8 cellular contexts compared by ENCODE assay signal in the genomic region with DNA sequence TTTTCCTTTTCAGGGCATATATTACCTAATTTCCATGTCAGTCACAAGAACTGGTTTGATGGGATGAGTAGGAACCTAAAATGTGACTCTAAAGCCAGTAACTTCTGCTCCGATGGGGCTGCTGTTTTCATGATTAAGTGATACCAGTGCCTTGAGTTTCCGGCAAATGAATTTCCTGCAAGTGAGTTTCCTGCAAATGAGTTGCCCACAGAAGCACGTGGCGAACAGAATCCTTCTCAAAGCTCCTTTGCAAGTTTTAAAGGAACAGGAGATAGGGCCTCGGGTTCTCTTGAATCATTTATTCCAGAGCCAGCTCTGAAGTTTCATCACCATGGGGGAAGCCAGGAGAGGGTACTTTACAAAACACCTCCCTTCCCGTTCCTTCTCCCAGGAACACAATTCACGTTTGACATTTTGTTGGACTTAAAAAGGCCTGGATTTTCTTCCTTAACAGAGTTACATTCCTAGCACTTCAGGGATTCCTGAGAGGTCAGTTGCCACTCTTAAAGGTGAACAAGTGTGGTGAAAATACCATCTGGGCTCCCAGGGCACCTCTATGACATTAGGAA. TPM values are rescaled to one million over a fixed set of nuclear protein-coding genes. Genes with fewer than 3 reads are reported as not detected.
DNase-seq lines count a peak whose midpoint lies in the region; ATAC-seq, FAIRE-seq and TF ChIP-seq lines count a peak whose summit lies in the region.

No MANE protein-coding gene starts in this region.

- peaks cover 40% of the 10 kb centered on the region for H3K4me1 Mint-ChIP-seq in activated CD8-positive, alpha-beta memory T cell treated with anti-CD3 and anti-CD28 coated beads, Interleukin-2, amount 10 ng/mL, durations not matched to agents 7 days and 5 days
- H3K4me1 Mint-ChIP-seq in activated naive CD4-positive, alpha-beta T cell treated with anti-CD3 and anti-CD28 coated beads, Interleukin-2, amount 50 U/mL, for 24 hours, result peaks cover 54% of the 10 kb centered on the region

- peaks cover 13 to 26% of the 10 kb centered on the region in 2 donors for H3K4me1 ChIP-seq in kidney (ENCODE audit: control insufficient read depth in 1 of 2, insufficient read depth in 1 of 2, low read depth in 1 of 2, low read length in 2 of 2)
- peaks cover 19 to 44% (median 38%) of the 10 kb centered on the region in 4 donors for H3K4me1 ChIP-seq in stomach

- CTCF ChIA-PET in activated CD8-positive, alpha-beta memory T cell treated with anti-CD3 and anti-CD28 coated beads, Interleukin-2, amount 10 ng/mL, durations not matched to agents 7 days and 5 days (lab: Charles Lee), result interaction anchor here (1.5 to 3.2 kb wide), 5 partner anchors 15 to 135 kb away, joined by 5 to 26 read pairs (median 11); partner anchors contain the start of genes ARPC3, FAM216A and GPN3

- H3K36me3 ChIP-seq in kidney (ENCODE audit: control insufficient read depth in 1 of 2, insufficient read depth in 2 of 2, low read length in 2 of 2) (no peaks in the 10 kb centered on the region), stomach (no peaks in the 10 kb centered on the region)

- 14 to 25% (median 20%) methylated on average over 7 of the region's 7 CpGs for WGBS in stomach, 5 donors

- H3K9me3 Mint-ChIP-seq in activated CD8-positive, alpha-beta memory T cell treated with anti-CD3 and anti-CD28 coated beads, Interleukin-2, amount 10 ng/mL, durations not matched to agents 7 days and 5 days (ENCODE audit: low read depth), result no peaks in the 10 kb centered on the region
- no peaks in the 10 kb centered on the region for H3K9me3 Mint-ChIP-seq in activated naive CD4-positive, alpha-beta T cell treated with anti-CD3 and anti-CD28 coated beads, Interleukin-2, amount 50 U/mL, for 24 hours

- FAIRE-seq in kidney (lab: Jason Lieb, UNC), result no peak

- H3K27ac ChIP-seq in kidney (ENCODE audit: low read depth in 2 of 2, low read length in 2 of 2), result peak overlapping the region; percentile 12 to 79
- peak overlapping the region; percentile 1 to 99 (median 96) for H3K27ac ChIP-seq in stomach

- TF ChIP-seq POLR2A in stomach (IDR thresholded peaks at IDR 0.05), result no peak

- H3K9ac ChIP-seq in kidney (ENCODE audit: low read length in 2 of 2), result peak overlapping the region in 1 of 2 donors; percentile 30

- no peak overlapping the region for H3K4me3 ChIP-seq in kidney (ENCODE audit: low read length in 2 of 2)
- H3K4me3 ChIP-seq in stomach, result no peak overlapping the region

- intact Hi-C loops in kidney (cut with DNase I) (no loop called here), stomach (cut with DNase I; ENCODE audit: low total_unique reads) (no loop called here)

- no peaks in the 10 kb centered on the region for H3K27me3 ChIP-seq in stomach

- peaks cover 9% of the 10 kb centered on the region for H3K36me3 Mint-ChIP-seq in activated CD8-positive, alpha-beta memory T cell treated with anti-CD3 and anti-CD28 coated beads, Interleukin-2, amount 10 ng/mL, durations not matched to agents 7 days and 5 days
- H3K36me3 Mint-ChIP-seq in activated naive CD4-positive, alpha-beta T cell treated with anti-CD3 and anti-CD28 coated beads, Interleukin-2, amount 50 U/mL, for 24 hours, result peaks cover 8% of the 10 kb centered on the region

- no peaks in the 10 kb centered on the region for H3K9me3 ChIP-seq in kidney (ENCODE audit: control insufficient read depth in 1 of 2, low read length in 2 of 2)
- H3K9me3 ChIP-seq in stomach, result no peaks in the 10 kb centered on the region

- peak; percentile 57 for DNase-seq in activated CD8-positive, alpha-beta memory T cell treated with anti-CD3 and anti-CD28 coated beads, Interleukin-2, amount 10 ng/mL, durations not matched to agents 7 days and 5 days
- no peak for DNase-seq in activated CD8-positive, alpha-beta memory T cell treated with anti-CD3 and anti-CD28 coated beads, Interleukin-2, amount 50 U/mL, for 48 hours
- DNase-seq in kidney (no peak), stomach (no peak), NCI-H345 treated with DMSO at 0.1 percent for 48 hours (lab: John Stamatoyannopoulos, UW; ENCODE audit: unreplicated experiment) (no peak), cerebellum (ENCODE audit: low spot score) (no peak)

- TF ChIP-seq CTCF in kidney (IDR thresholded peaks at IDR 0.05; ENCODE audit: borderline replicate concordance, extremely low read depth, insufficient read depth), result no peak
- no peak for TF ChIP-seq CTCF in stomach (IDR thresholded peaks at IDR 0.05)

- no peak for ATAC-seq in activated CD8-positive, alpha-beta memory T cell treated with anti-CD3 and anti-CD28 coated beads, Interleukin-2, amount 10 ng/mL, durations not matched to agents 7 days and 5 days
- no peak for ATAC-seq in HG03520 (IDR thresholded peaks at IDR 0.05; ENCODE audit: unreplicated experiment)

- peak overlapping the region; percentile 81 for H3K27ac Mint-ChIP-seq in activated CD8-positive, alpha-beta memory T cell treated with anti-CD3 and anti-CD28 coated beads, Interleukin-2, amount 10 ng/mL, durations not matched to agents 7 days and 5 days
- peak overlapping the region; percentile 99 for H3K27ac Mint-ChIP-seq in activated naive CD4-positive, alpha-beta T cell treated with anti-CD3 and anti-CD28 coated beads, Interleukin-2, amount 50 U/mL, for 24 hours

- TF ChIP-seq EP300 in stomach (IDR thresholded peaks at IDR 0.05), result no peak

- peak overlapping the region; percentile 25 for H3K4me3 Mint-ChIP-seq in activated CD8-positive, alpha-beta memory T cell treated with anti-CD3 and anti-CD28 coated beads, Interleukin-2, amount 10 ng/mL, durations not matched to agents 7 days and 5 days
- H3K4me3 Mint-ChIP-seq in activated naive CD4-positive, alpha-beta T cell treated with anti-CD3 and anti-CD28 coated beads, Interleukin-2, amount 50 U/mL, for 24 hours, result peak overlapping the region; percentile 90

- H3K27me3 Mint-ChIP-seq in activated CD8-positive, alpha-beta memory T cell treated with anti-CD3 and anti-CD28 coated beads, Interleukin-2, amount 10 ng/mL, durations not matched to agents 7 days and 5 days, result no peaks in the 10 kb centered on the region
- H3K27me3 Mint-ChIP-seq in activated naive CD4-positive, alpha-beta T cell treated with anti-CD3 and anti-CD28 coated beads, Interleukin-2, amount 50 U/mL, for 24 hours, result no peaks in the 10 kb centered on the region

RNA-seq across cellular contexts. Expression of gene PPTC7, which starts 2.2 kb away (rescaled TPM):
- total RNA-seq in activated CD8-positive, alpha-beta memory T cell treated with anti-CD3 and anti-CD28 coated beads, Interleukin-2, amount 10 ng/mL, durations not matched to agents 7 days and 5 days, result 10 to 100 TPM; 23.2 to 32.9 TPM
- total RNA-seq in kidney (27.9 TPM), stomach (10 to 100 TPM; 14.6 to 46.4 (median 31.0) TPM), cerebellum (11.8 TPM)
- polyA plus RNA-seq in kidney (ENCODE audit: insufficient read depth, low read depth, low replicate concordance) (10.0 TPM), stomach (10 to 100 TPM in 1 of 3 donors, 1 to 10 TPM in 2; 8.2 to 10.7 (median 8.3) TPM)

RNA-seq across cellular contexts. Expression of gene TCTN1, which starts 28.6 kb away (rescaled TPM):
- 1 to 10 TPM; 5.5 to 5.8 TPM for total RNA-seq in activated CD8-positive, alpha-beta memory T cell treated with anti-CD3 and anti-CD28 coated beads, Interleukin-2, amount 10 ng/mL, durations not matched to agents 7 days and 5 days
- total RNA-seq in kidney (76.9 TPM), stomach (10 to 100 TPM in 4 of 5 donors, 1 to 10 TPM in 1; 5.3 to 60.0 (median 17.1) TPM), cerebellum (49.5 TPM)
- polyA plus RNA-seq in kidney (ENCODE audit: insufficient read depth, low read depth, low replicate concordance) (71.2 TPM), stomach (10 to 100 TPM in 2 of 3 donors, 1 to 10 TPM in 1; 8.2 to 19.7 (median 10.1) TPM)
